Comparison of ENCODE assay signal across 14 cellular contexts in genomic region chr2:98458667-98459380, GRCh38. TPM values are rescaled to one million over a fixed set of nuclear protein-coding genes. Genes with fewer than 3 reads are reported as not detected.
DNase-seq lines count a peak whose midpoint lies in the region; ATAC-seq, FAIRE-seq and TF ChIP-seq lines count a peak whose summit lies in the region.
"Had no signal": no experiment of that assay in that cellular context is flagged by ENCODE, and none has a peak within 500 bp of the region (broad histone marks: within the 10 kb centered on the region; RNA-seq: fewer than 3 reads in every experiment).

No MANE protein-coding gene starts in this region.

- WGBS in H1 (ENCODE audit: extremely low coverage in 1 of 2, insufficient coverage in 1 of 2, insufficient read length in 1 of 2, insufficient replicate concordance in 2 of 2, low coverage in 1 of 2, low lambda C conversion rate in 2 of 2, missing lambda C conversion rate in 1 of 2), 2 experiments, result 85% methylated on average over 14 of the region's 14 CpGs; no CpG with 5 or more reads in 1 of the 2 experiments
- WGBS in stomach, 5 donors, result 91 to 94% (median 94%) methylated on average over 14 of the region's 14 CpGs

- no peak for DNase-seq in activated naive CD4-positive, alpha-beta T cell treated with anti-CD3 and anti-CD28 coated beads for 36 hours
- DNase-seq in activated naive CD4-positive, alpha-beta T cell treated with anti-CD3 and anti-CD28 coated beads, Interleukin-2, amount 50 U/mL, for 16 hours, result no peak
- DNase-seq in T-cell (peak in 1 of 34 experiments; percentile 5), H1 (ENCODE audit: low read depth in 1 of 2, low spot score in 2 of 2) (no peak), stomach (no peak), iPS-NIHi7 (ENCODE audit: extremely low spot score) (no peak), NCI-H2171 treated with DMSO at 0.1 percent for 48 hours (lab: John Stamatoyannopoulos, UW) (no peak), Karpas-422 (no peak)
- DNase-seq: kidney, NCI-H774, psoas muscle, uterus had no signal

- H3K9me3 ChIP-seq in H1 (ENCODE audit: insufficient read depth in 2 of 2, low read depth in 1 of 2, low read length in 1 of 2), result no peaks in the 10 kb centered on the region
- no peaks in the 10 kb centered on the region for H3K9me3 ChIP-seq in stomach
- no peaks in the 10 kb centered on the region for H3K9me3 ChIP-seq in Karpas-422 (ENCODE audit: low read length)
- H3K9me3 ChIP-seq: body of pancreas, psoas muscle, uterus had no signal

- no peak overlapping the region for H2BK20ac ChIP-seq in H1 (ENCODE audit: low read length)

- peaks cover 2 to 86% of the 10 kb centered on the region in 2 experiments; a peak in 3 of 4 replicates for H3K79me2 ChIP-seq in H1 (ENCODE audit: control insufficient read depth in 1 of 2, insufficient read depth in 2 of 2, low read length in 2 of 2)
- H3K79me2 ChIP-seq in Karpas-422 (ENCODE audit: low read length), result no peaks in the 10 kb centered on the region

- no peak overlapping the region for H2BK120ac ChIP-seq in H1 (replicated peaks; ENCODE audit: low read depth, low read length)

- no peak overlapping the region for H3K23ac ChIP-seq in H1 (ENCODE audit: insufficient read length)

- FAIRE-seq in H1 (lab: Jason Lieb, UNC), result no peak
- FAIRE-seq: K562, kidney had no signal

- no peak overlapping the region for H3K4me2 ChIP-seq in H1 (ENCODE audit: insufficient read depth in 1 of 2, low read depth in 2 of 2, low read length in 2 of 2)
- H3K4me2 ChIP-seq in Karpas-422 (ENCODE audit: low read depth, low read length, poor library complexity, severe bottlenecking), result no peak overlapping the region

- no peak overlapping the region for H3K56ac ChIP-seq in H1 (replicated peaks; ENCODE audit: insufficient read length, low read depth, low read length)

- H3K18ac ChIP-seq in H1 (ENCODE audit: extremely low read depth, low read length), result no peak overlapping the region

- peaks cover 91% of the 10 kb centered on the region for H3K4me1 Mint-ChIP-seq in activated naive CD4-positive, alpha-beta T cell treated with anti-CD3 and anti-CD28 coated beads for 36 hours (ENCODE audit: low read depth)
- H3K4me1 Mint-ChIP-seq in T-cell, result peaks cover 90 to 93% (median 91%) of the 10 kb centered on the region in 3 donors

- H3K27me3 ChIP-seq in H1 (replicated peaks in 1 of 4; ENCODE audit: control insufficient read depth in 3 of 4, extremely low read depth in 1 of 4, insufficient read depth in 3 of 4, low read length in 3 of 4) (no peaks in the 10 kb centered on the region), stomach (no peaks in the 10 kb centered on the region), Karpas-422 (ENCODE audit: low read length) (no peaks in the 10 kb centered on the region)
- H3K27me3 ChIP-seq: body of pancreas, uterus had no signal

- TF ChIP-seq RAD21 in H1 (IDR thresholded peaks at IDR 0.05 in 1 of 2, conservative IDR thresholded peaks at IDR 0.05 in 1 of 2; ENCODE audit: low read depth in 2 of 2, low read length in 2 of 2), result no peak

- TF ChIP-seq POLR2A in H1 (IDR thresholded peaks at IDR 0.05; ENCODE audit: control extremely low read depth in 1 of 2, low read depth in 2 of 2, low read length in 2 of 2) (no peak), stomach (IDR thresholded peaks at IDR 0.05) (no peak)

- no peaks in the 10 kb centered on the region for H3K9me2 ChIP-seq in Karpas-422 (replicated peaks; ENCODE audit: insufficient read depth, low read length)

- TF ChIP-seq EP300 in H1 (IDR thresholded peaks at IDR 0.05; ENCODE audit: borderline replicate concordance in 1 of 2, low read depth in 2 of 2, low read length in 2 of 2) (no peak), stomach (IDR thresholded peaks at IDR 0.05) (no peak)

- POLR2A ChIA-PET in T-cell (lab: Charles Lee) (interaction anchor here in 1 of 2 donors (0.6 kb wide), 1 partner anchor 11 kb away, joined by 3 read pairs; no protein-coding TSS in a partner anchor), H1 (lab: Charles Lee; ENCODE audit: partially characterized antibody) (interaction anchor here (1.0 kb wide), 1 partner anchor 36 kb away, joined by 3 read pairs; no protein-coding TSS in a partner anchor)

- peak overlapping the region; percentile 94 for H3K27ac Mint-ChIP-seq in activated naive CD4-positive, alpha-beta T cell treated with anti-CD3 and anti-CD28 coated beads for 36 hours
- peak overlapping the region; percentile 99 for H3K27ac Mint-ChIP-seq in T-cell

- H3K27me3 Mint-ChIP-seq in activated naive CD4-positive, alpha-beta T cell treated with anti-CD3 and anti-CD28 coated beads for 36 hours (ENCODE audit: low read depth), result no peaks in the 10 kb centered on the region
- no peaks in the 10 kb centered on the region for H3K27me3 Mint-ChIP-seq in T-cell

- no peak overlapping the region for H3K4me3 Mint-ChIP-seq in activated naive CD4-positive, alpha-beta T cell treated with anti-CD3 and anti-CD28 coated beads for 36 hours
- peak overlapping the region; percentile 4 to 72 (median 9) for H3K4me3 Mint-ChIP-seq in T-cell

- H4K20me1 ChIP-seq in H1 (replicated peaks in 1 of 2; ENCODE audit: control insufficient read depth in 1 of 2, insufficient read depth in 2 of 2, low read length in 2 of 2) (peaks cover 7 to 22% of the 10 kb centered on the region in 2 experiments), Karpas-422 (ENCODE audit: insufficient read depth, low read depth, low read length) (peaks cover 34% of the 10 kb centered on the region)

- peaks cover 26% of the 10 kb centered on the region for H3K79me1 ChIP-seq in H1 (ENCODE audit: low read depth, low read length)

- no peak overlapping the region for H4K5ac ChIP-seq in H1 (ENCODE audit: insufficient read length, low read depth, low read length)

- ATAC-seq in T-cell (replicated peaks in 1 of 4), result no peak
- ATAC-seq: body of pancreas, K562 had no signal

- H2BK15ac ChIP-seq in H1 (ENCODE audit: low read length), result no peak overlapping the region

- CTCF ChIA-PET in activated naive CD4-positive, alpha-beta T cell treated with anti-CD3 and anti-CD28 coated beads for 36 hours (lab: Charles Lee), result interaction anchor here (0.8 to 1.9 kb wide), 4 partner anchors 10 to 30 kb away, joined by 3 to 12 read pairs (median 4); no protein-coding TSS in a partner anchor
- CTCF ChIA-PET in T-cell (lab: Charles Lee) (interaction anchor here in 1 of 2 donors (1.7 kb wide), 1 partner anchor 29 kb away, joined by 5 read pairs; no protein-coding TSS in a partner anchor), H1 (lab: Charles Lee; ENCODE audit: partially characterized antibody) (interaction anchor here (0.6 to 3.0 kb wide), 5 partner anchors 8 to 30 kb away, joined by 3 to 10 read pairs (median 3); no protein-coding TSS in a partner anchor)

- no peak overlapping the region for H3K4me3 ChIP-seq in H1 (ENCODE audit: extremely low read depth in 1 of 4, insufficient read depth in 2 of 4, low read depth in 3 of 4, low read length in 4 of 4)
- H3K4me3 ChIP-seq in stomach, result no peak overlapping the region
- H3K4me3 ChIP-seq in Karpas-422 (ENCODE audit: low read length), result no peak overlapping the region
- H3K4me3 ChIP-seq: body of pancreas, K562, psoas muscle, uterus had no signal

- no peak overlapping the region for H4K8ac ChIP-seq in H1 (ENCODE audit: extremely low read depth, insufficient read depth, low read length)

- H4K91ac ChIP-seq in H1 (replicated peaks; ENCODE audit: insufficient read length, low read length), result no peak overlapping the region

- H3K23me2 ChIP-seq in H1 (ENCODE audit: low read depth, low read length), result no peaks in the 10 kb centered on the region

- peak overlapping the region; percentile 19; the same call in 1 of the 2 replicates for H2AK5ac ChIP-seq in H1 (ENCODE audit: low read depth, low read length)

- peaks cover 0 to 4% (median 0%) of the 10 kb centered on the region in 4 experiments; a peak in 1 of 8 replicates for H3K36me3 ChIP-seq in H1 (ENCODE audit: control insufficient read depth in 2 of 4, insufficient read depth in 4 of 4, low read length in 3 of 4)
- no peaks in the 10 kb centered on the region for H3K36me3 ChIP-seq in stomach
- no peaks in the 10 kb centered on the region for H3K36me3 ChIP-seq in Karpas-422 (ENCODE audit: insufficient read depth, low read length)
- H3K36me3 ChIP-seq: uterus had no signal

- H3K27ac ChIP-seq in H1 (ENCODE audit: low read depth, low read length), result peak overlapping the region; percentile 7; the same call in 1 of the 2 replicates
- peak overlapping the region in 3 of 5 donors; percentile 13 to 74 (median 68) for H3K27ac ChIP-seq in stomach
- H3K27ac ChIP-seq in Karpas-422 (ENCODE audit: low read length), result no peak overlapping the region
- H3K27ac ChIP-seq: body of pancreas, psoas muscle, uterus had no signal

- H2BK12ac ChIP-seq in H1 (ENCODE audit: low read depth, low read length), result no peak overlapping the region

- H2AFZ ChIP-seq in H1 (ENCODE audit: low read length) (no peak overlapping the region), Karpas-422 (ENCODE audit: low read length) (no peak overlapping the region)

- H2BK5ac ChIP-seq in H1 (ENCODE audit: low read depth, low read length), result no peak overlapping the region

- intact Hi-C loops in activated naive CD4-positive, alpha-beta T cell treated with anti-CD3 and anti-CD28 coated beads for 36 hours (cut with micrococcal nuclease), result loop anchor here (2.0 to 10.0 kb wide), 4 partner anchors 14 to 696 kb away; partner anchors contain the start of genes INPP4A, LIPT1 and TSGA10
- intact Hi-C loops in stomach (cut with DNase I; ENCODE audit: low total_unique reads), result no loop called here

- H3K4me1 ChIP-seq in H1 (replicated peaks in 1 of 4; ENCODE audit: control insufficient read depth in 3 of 4, insufficient read depth in 4 of 4, low read length in 3 of 4), result peaks cover 14 to 35% (median 23%) of the 10 kb centered on the region in 4 experiments
- H3K4me1 ChIP-seq in stomach, result peaks cover 28 to 95% (median 63%) of the 10 kb centered on the region in 4 donors
- peaks cover 44% of the 10 kb centered on the region for H3K4me1 ChIP-seq in Karpas-422 (ENCODE audit: low read length)
- H3K4me1 ChIP-seq: uterus had no signal

- H3K14ac ChIP-seq in H1 (ENCODE audit: insufficient read length), result no peak overlapping the region

- TF ChIP-seq CTCF in H1 (IDR thresholded peaks at IDR 0.05; ENCODE audit: control extremely low read depth in 1 of 3, insufficient read depth in 1 of 3, low read depth in 1 of 3, low read length in 3 of 3) (no peak), stomach (IDR thresholded peaks at IDR 0.05) (no peak)

- H3K9ac ChIP-seq in H1 (replicated peaks in 1 of 4; ENCODE audit: extremely low read depth in 1 of 4, low read depth in 3 of 4, low read length in 3 of 4) (no peak overlapping the region), Karpas-422 (ENCODE audit: low read length) (no peak overlapping the region)

- H3K4ac ChIP-seq in H1 (replicated peaks; ENCODE audit: insufficient read length, low read depth, low read length), result no peak overlapping the region

- H3K9me3 Mint-ChIP-seq in activated naive CD4-positive, alpha-beta T cell treated with anti-CD3 and anti-CD28 coated beads for 36 hours, result no peaks in the 10 kb centered on the region
- H3K9me3 Mint-ChIP-seq in T-cell, result no peaks in the 10 kb centered on the region

- H3K36me3 Mint-ChIP-seq in activated naive CD4-positive, alpha-beta T cell treated with anti-CD3 and anti-CD28 coated beads for 36 hours (ENCODE audit: low read depth), result peaks cover 6% of the 10 kb centered on the region
- peaks cover 22% of the 10 kb centered on the region for H3K36me3 Mint-ChIP-seq in T-cell

RNA-seq across cellular contexts. Expression of gene INPP4A, which starts 14.2 kb away (rescaled TPM):
- 10 to 100 TPM; 33.1 to 34.8 TPM for total RNA-seq in activated naive CD4-positive, alpha-beta T cell treated with anti-CD3 and anti-CD28 coated beads for 36 hours
- 100 to 1,000 TPM; 126 to 153 (median 136) TPM for total RNA-seq in T-cell
- total RNA-seq in H1 (2021; fragmentation: NEBNext Ultra II Directional; extraction: Animal tissue kit (Norgen Biotek cat#: 25700)), result 34.3 and 36.4 TPM in 2 replicates
- 25.6 and 38.6 TPM in 2 replicates for polyA plus RNA-seq in H1 (2011; rRNA removed)
- polyA plus RNA-seq in H1 (2011; cell fraction: cytosol; rRNA removed), result 32.2 TPM
- 100 TPM for polyA plus RNA-seq in H1 (2011; cell fraction: nucleus; rRNA removed)
- 21.4 to 36.6 TPM (median 30.9 TPM) in 4 replicates for polyA plus RNA-seq in H1 (2012, experiment 1 of 2)
- polyA plus RNA-seq in H1 (2012, experiment 2 of 2), result 5.1 TPM
- 8.9 TPM for polyA plus RNA-seq in H1 (2013, experiment 1 of 2)
- polyA plus RNA-seq in H1 (2013, experiment 2 of 2), result 8.7 TPM
- 112 and 124 TPM in 2 replicates for polyA minus RNA-seq in H1 (2011; rRNA and poly(A)+ RNA removed)
- polyA minus RNA-seq in H1 (2011; cell fraction: cytosol; rRNA and poly(A)+ RNA removed), result 55.2 TPM
- 97.0 TPM for polyA minus RNA-seq in H1 (2011; cell fraction: nucleus; rRNA and poly(A)+ RNA removed)
- total RNA-seq in stomach, result 10 to 100 TPM; 10.4 to 65.3 (median 23.7) TPM
- polyA plus RNA-seq in stomach, result 1 to 10 TPM; 1.5 to 3.8 (median 3.1) TPM
- 5.3 and 7.9 TPM in 2 replicates for total RNA-seq in Karpas-422 (2014; rRNA removed; shearing (Covaris generic); ENCODE audit: low replicate concordance)
